Comparison of ENCODE assay signal across 20 cellular contexts in genomic region chr1:82160036-82160435, GRCh38.
A peak's percentile ranks its signal among the peaks of the same experiment; 100 is the strongest.
DNase-seq lines count a peak whose midpoint lies in the region; ATAC-seq, FAIRE-seq and TF ChIP-seq lines count a peak whose summit lies in the region.
"Had no signal": no experiment of that assay in that cellular context is flagged by ENCODE, and none has a peak within 500 bp of the region (broad histone marks: within the 10 kb centered on the region; RNA-seq: fewer than 3 reads in every experiment).

No MANE protein-coding gene starts in this region.

- TF ChIP-seq CTCF in RWPE1 (conservative IDR thresholded peaks at IDR 0.05; ENCODE audit: low read depth) (no peak), esophagus squamous epithelium (IDR thresholded peaks at IDR 0.05) (no peak)

- no peak overlapping the region for H3K4me3 ChIP-seq in esophagus squamous epithelium
- H3K4me3 ChIP-seq: coronary artery, tibial nerve had no signal

- peaks cover 0 to 39% (median 16%) of the 10 kb centered on the region in 3 donors for H3K4me1 ChIP-seq in esophagus squamous epithelium

- WGBS in esophagus squamous epithelium, 2 donors = 29 to 39% methylated on average over 5 of the region's 5 CpGs

- FAIRE-seq in H54 (lab: Jason Lieb, UNC) = peak; percentile 85
- FAIRE-seq: H1 had no signal

- H3K27ac ChIP-seq in RWPE1 (peak overlapping the region; percentile 65), esophagus squamous epithelium (peak overlapping the region in 3 of 4 donors; percentile 29 to 62 (median 37))
- H3K27ac ChIP-seq: coronary artery, tibial nerve had no signal

- TF ChIP-seq POLR2A in H54 (IDR thresholded peaks at IDR 0.05; ENCODE audit: low read depth, low read length) = no peak
- no peak for TF ChIP-seq POLR2A in esophagus squamous epithelium (IDR thresholded peaks at IDR 0.05)

- POLR2A ChIA-PET in RWPE1 (lab: Yijun Ruan, JAX; ENCODE audit: low non-redundant PET) = no interaction called here

- intact Hi-C loops in esophagus squamous epithelium (cut with DNase I) = no loop called here

- H3K9me3 ChIP-seq in esophagus squamous epithelium = no peaks in the 10 kb centered on the region
- H3K9me3 ChIP-seq: tibial nerve had no signal

- peak; percentile 22 for DNase-seq in H54 (ENCODE audit: insufficient read length, low spot score)
- peak; percentile 48 for DNase-seq in RWPE1 (ENCODE audit: low spot score)
- no peak for DNase-seq in esophagus squamous epithelium (lab: John Stamatoyannopoulos, UW)
- peak; percentile 15 for DNase-seq in renal cortical epithelial cell (ENCODE audit: low read depth)
- DNase-seq in medulla oblongata (ENCODE audit: extremely low spot score) = no peak
- no peak for DNase-seq in OCI-M1 (lab: John Stamatoyannopoulos, UW)
- DNase-seq: activated CD4-positive, alpha-beta T cell treated with anti-CD3 and anti-CD28 coated beads for 1 hour; activated effector memory CD4-positive, alpha-beta T cell treated with anti-CD3 and anti-CD28 coated beads, Interleukin-2, amount 50 U/mL, for 16 hours; C1 segment of cervical spinal cord; DMS153; Karpas-422; NCI-H146; NK-92 treated with Interleukin-12 subunit alpha and Interleukin-12 subunit beta, amount 100 ng/mL, for 24 hours; SHP77; T-helper 17 cell had no signal

- no peaks in the 10 kb centered on the region for H3K36me3 ChIP-seq in esophagus squamous epithelium
- H3K36me3 ChIP-seq: tibial nerve had no signal

- no peak for ATAC-seq in GM18502 (IDR thresholded peaks at IDR 0.05; ENCODE audit: poor library complexity, unreplicated experiment)
- ATAC-seq: stimulated activated effector memory CD8-positive, alpha-beta T cell treated with anti-CD3 and anti-CD28 coated beads, Interleukin-12 subunit alpha, Interleukin-12 subunit beta, amount 100 ng/mL, for 72 hours; T-helper 17 cell had no signal

- H3K27me3 ChIP-seq in esophagus squamous epithelium = no peaks in the 10 kb centered on the region
- H3K27me3 ChIP-seq: tibial nerve had no signal

- CTCF ChIA-PET in RWPE1 (lab: Yijun Ruan, JAX) = no interaction called here

Comparison
In these comparisons a context has a peak if more than half of its experiments do, and no peak if none do; other contexts are left out.
1. DNase-seq: peak in H54 (single experiment), RWPE1 (single experiment) and renal cortical epithelial cell (single experiment); none in esophagus squamous epithelium (single experiment), medulla oblongata (single experiment) and OCI-M1 (single experiment).